18 cellular contexts compared by ENCODE assay signal in the genomic region with DNA sequence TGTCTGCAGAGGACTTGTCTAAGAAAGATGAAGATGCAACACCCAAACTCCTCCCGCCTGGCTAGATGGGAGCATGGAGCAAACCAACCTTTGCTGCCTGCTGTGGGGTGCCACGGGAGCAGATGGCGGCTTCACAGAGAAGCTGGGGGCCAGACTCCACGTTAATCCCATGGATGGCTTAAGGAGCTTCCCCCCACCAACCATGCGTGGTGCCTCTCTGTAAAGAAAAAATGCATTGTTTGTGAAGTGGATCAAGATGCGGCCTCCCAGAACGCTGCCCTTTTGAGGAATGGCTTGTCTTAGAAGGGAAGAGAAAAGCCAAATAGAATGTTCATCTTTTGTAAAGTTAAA.
"Had no signal": no experiment of that assay in that cellular context is flagged by ENCODE, and none has a peak within 500 bp of the region (broad histone marks: within the 10 kb centered on the region; RNA-seq: fewer than 3 reads in every experiment).

No MANE protein-coding gene starts in this region.

- H3K9ac ChIP-seq: SK-N-SH had no signal

- H3K9me3 Mint-ChIP-seq: activated CD4-positive, alpha-beta T cell treated with anti-CD3 and anti-CD28 coated beads, Interleukin-2, amount 10 ng/mL, durations not matched to agents 7 days and 5 days; activated naive CD4-positive, alpha-beta T cell treated with anti-CD3 and anti-CD28 coated beads, Interleukin-2, amount 50 U/mL, for 24 hours; activated T-cell treated with anti-CD3 and anti-CD28 coated beads, Interleukin-2, amount 50 U/mL, for 72 hours; dendritic cell treated with granulocyte-macrophage colony-stimulating factor and Interleukin-4, amounts not matched to agents 40 ng/mL and 50 ng/mL, for 4 days; naive thymus-derived CD8-positive, alpha-beta T cell; stimulated activated naive CD8-positive, alpha-beta T cell treated with anti-CD3 and anti-CD28 coated beads, Interleukin-15, amount 100 ng/mL, for 72 hours had no signal

- H3K4me3 Mint-ChIP-seq: activated CD4-positive, alpha-beta T cell treated with anti-CD3 and anti-CD28 coated beads, Interleukin-2, amount 10 ng/mL, durations not matched to agents 7 days and 5 days; activated naive CD4-positive, alpha-beta T cell treated with anti-CD3 and anti-CD28 coated beads, Interleukin-2, amount 50 U/mL, for 24 hours; activated T-cell treated with anti-CD3 and anti-CD28 coated beads, Interleukin-2, amount 50 U/mL, for 72 hours; dendritic cell treated with granulocyte-macrophage colony-stimulating factor and Interleukin-4, amounts not matched to agents 40 ng/mL and 50 ng/mL, for 4 days; naive thymus-derived CD8-positive, alpha-beta T cell; stimulated activated naive CD8-positive, alpha-beta T cell treated with anti-CD3 and anti-CD28 coated beads, Interleukin-15, amount 100 ng/mL, for 72 hours had no signal

- H3K9me3 ChIP-seq: breast epithelium, right atrium auricular region, SK-N-SH, upper lobe of right lung had no signal

- H3K27ac Mint-ChIP-seq: activated naive CD4-positive, alpha-beta T cell treated with anti-CD3 and anti-CD28 coated beads, Interleukin-2, amount 50 U/mL, for 24 hours; activated T-cell treated with anti-CD3 and anti-CD28 coated beads, Interleukin-2, amount 50 U/mL, for 72 hours; dendritic cell treated with granulocyte-macrophage colony-stimulating factor and Interleukin-4, amounts not matched to agents 40 ng/mL and 50 ng/mL, for 4 days had no signal

- H3K4me1 ChIP-seq: breast epithelium, upper lobe of right lung had no signal

- DNase-seq: activated CD4-positive, alpha-beta T cell treated with anti-CD3 and anti-CD28 coated beads, Interleukin-2, amount 10 ng/mL, durations not matched to agents 7 days and 5 days; activated CD8-positive, alpha-beta memory T cell treated with anti-CD3 and anti-CD28 coated beads, Interleukin-2, amount 50 U/mL, for 48 hours; activated effector memory CD4-positive, alpha-beta T cell treated with anti-CD3 and anti-CD28 coated beads, Interleukin-2, amount 50 U/mL, for 16 hours; activated T-cell treated with anti-CD3 and anti-CD28 coated beads, Interleukin-2, amount 50 U/mL, for 72 hours; effector memory CD4-positive, alpha-beta T cell; naive thymus-derived CD8-positive, alpha-beta T cell; occipital lobe; SK-N-SH; stimulated activated CD4-positive, alpha-beta T cell treated with anti-CD3 and anti-CD28 coated beads, Interleukin-2, amount 100 ng/mL, for 48 hours; stimulated activated naive CD8-positive, alpha-beta T cell treated with anti-CD3 and anti-CD28 coated beads, Interleukin-15, amount 100 ng/mL, for 72 hours; T-helper 1 cell; T-helper 9 cell; upper lobe of right lung had no signal

- H3K27me3 Mint-ChIP-seq: activated naive CD4-positive, alpha-beta T cell treated with anti-CD3 and anti-CD28 coated beads, Interleukin-2, amount 50 U/mL, for 24 hours; dendritic cell treated with granulocyte-macrophage colony-stimulating factor and Interleukin-4, amounts not matched to agents 40 ng/mL and 50 ng/mL, for 4 days; naive thymus-derived CD8-positive, alpha-beta T cell; stimulated activated naive CD8-positive, alpha-beta T cell treated with anti-CD3 and anti-CD28 coated beads, Interleukin-15, amount 100 ng/mL, for 72 hours had no signal

- H3K36me3 ChIP-seq: breast epithelium, right atrium auricular region had no signal

- H3K27me3 ChIP-seq: breast epithelium, right atrium auricular region, upper lobe of right lung had no signal

- H3K27ac ChIP-seq: breast epithelium, right atrium auricular region, skin epidermis, upper lobe of right lung had no signal

- H3K4me1 Mint-ChIP-seq: activated naive CD4-positive, alpha-beta T cell treated with anti-CD3 and anti-CD28 coated beads, Interleukin-2, amount 50 U/mL, for 24 hours; stimulated activated naive CD8-positive, alpha-beta T cell treated with anti-CD3 and anti-CD28 coated beads, Interleukin-15, amount 100 ng/mL, for 72 hours had no signal

- H3K4me2 ChIP-seq: SK-N-SH had no signal

- H3K4me3 ChIP-seq: breast epithelium, right atrium auricular region, skin epidermis, upper lobe of right lung had no signal
